In the genomic region with DNA sequence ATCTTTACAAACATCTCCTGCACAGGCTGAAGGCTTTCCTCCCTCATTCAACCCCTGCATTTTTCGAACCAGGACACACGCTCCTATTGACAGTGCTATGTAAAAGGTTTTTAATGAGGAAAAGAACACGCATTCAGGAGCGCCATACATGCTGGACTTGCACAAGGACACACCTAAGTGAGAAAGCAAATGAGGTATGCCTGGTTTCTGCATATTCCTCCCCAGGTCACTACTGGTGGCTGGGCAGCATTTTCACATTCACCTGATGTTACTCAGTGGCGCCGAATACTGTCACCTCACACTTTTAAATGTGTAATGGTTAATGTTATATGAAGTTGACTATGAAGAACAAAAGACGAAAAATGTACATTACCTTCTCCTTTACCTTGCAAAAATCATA, we compare ENCODE assay signal across 17 cellular contexts.
DNase-seq lines count a peak whose midpoint lies in the region; ATAC-seq, FAIRE-seq and TF ChIP-seq lines count a peak whose summit lies in the region.
"Had no signal": no experiment of that assay in that cellular context is flagged by ENCODE, and none has a peak within 500 bp of the region (broad histone marks: within the 10 kb centered on the region; RNA-seq: fewer than 3 reads in every experiment).

No MANE protein-coding gene starts in this region.

- no peaks in the 10 kb centered on the region for H3K4me1 Mint-ChIP-seq in effector memory CD8-positive, alpha-beta T cell (ENCODE audit: low read depth in 2 of 2)
- peaks cover 13% of the 10 kb centered on the region for H3K4me1 Mint-ChIP-seq in Calu3 (ENCODE audit: low read depth, unreplicated experiment)

- no peaks in the 10 kb centered on the region for H3K9me2 ChIP-seq in HCT116 (ENCODE audit: insufficient read depth)

- DNase-seq in HCT116 (ENCODE audit: low read depth, low spot score) (no peak), ascending aorta (ENCODE audit: low spot score in 2 of 2) (no peak), spleen (no peak), Calu3 (no peak), kidney (no peak)
- DNase-seq in effector memory CD8-positive, alpha-beta T cell, result no peak
- DNase-seq: activated effector memory CD4-positive, alpha-beta T cell treated with anti-CD3 and anti-CD28 coated beads, Interleukin-2, amount 50 U/mL, for 16 hours; DMS79 treated with DMSO at 0.1 percent for 48 hours; NCI-H345; ovary; stimulated activated CD4-positive, alpha-beta T cell treated with anti-CD3 and anti-CD28 coated beads, Interleukin-15, amount 100 ng/mL, for 24 hours had no signal

- intact Hi-C loops in HCT116 (cut with micrococcal nuclease) (no loop called here), ascending aorta (cut with DNase I) (loop anchor here (2.0 to 5.0 kb wide), 2 partner anchors 15 to 46 kb away; no protein-coding TSS in a partner anchor), spleen (cut with DNase I; ENCODE audit: low total_unique reads) (no loop called here), Calu3 (cut with micrococcal nuclease; ENCODE audit: unreplicated experiment) (no loop called here), kidney (cut with DNase I) (no loop called here)

- peaks cover 38 to 67% of the 10 kb centered on the region in 2 donors for H3K27me3 Mint-ChIP-seq in effector memory CD8-positive, alpha-beta T cell
- H3K27me3 Mint-ChIP-seq in Calu3 (ENCODE audit: unreplicated experiment), result peaks cover 39% of the 10 kb centered on the region
- H3K27me3 Mint-ChIP-seq: type B pancreatic cell had no signal

- WGBS in spleen, 5 donors, result 73 to 83% (median 82%) methylated on average over 7 of the region's 7 CpGs

- CTCF ChIA-PET in HCT116 (lab: Charles Lee), result no interaction called here
- CTCF ChIA-PET in Calu3 (lab: Charles Lee), result no interaction called here

- TF ChIP-seq POLR2A in HCT116 (IDR thresholded peaks at IDR 0.05; ENCODE audit: borderline replicate concordance, extremely low read depth, insufficient read depth, insufficient read length), result no peak
- no peak for TF ChIP-seq POLR2A in spleen (IDR thresholded peaks at IDR 0.05)

- no TSS peak for BruUV-seq in HCT116 (replicated peaks; lab: Mats Ljungman, UMichigan)
- no TSS peak for BruUV-seq in Calu3 (replicated peaks; lab: Mats Ljungman, UMichigan)

- no peaks in the 10 kb centered on the region for H3K36me3 Mint-ChIP-seq in effector memory CD8-positive, alpha-beta T cell (ENCODE audit: insufficient read depth)
- no peaks in the 10 kb centered on the region for H3K36me3 Mint-ChIP-seq in Calu3 (ENCODE audit: insufficient read depth, unreplicated experiment)

- RAD21 ChIA-PET in HCT116 (lab: Charles Lee; ENCODE audit: low non-redundant PET in 1 of 2, low total read pairs in 2 of 2, uncharacterized antibody in 2 of 2, unreplicated experiment in 2 of 2), result no interaction called here

- H3K27ac ChIP-seq in HCT116 (ENCODE audit: low read depth, low read length), result no peak overlapping the region
- H3K27ac ChIP-seq in ascending aorta, result peak overlapping the region; percentile 83 to 86
- peak overlapping the region; percentile 63 for H3K27ac ChIP-seq in layer of hippocampus (ENCODE audit: low read depth, low read length)
- H3K27ac ChIP-seq in spleen, result peak overlapping the region in 7 of 8 donors; percentile 23 to 80 (median 67)
- H3K27ac ChIP-seq in kidney (ENCODE audit: low read depth in 2 of 2, low read length in 2 of 2), result no peak overlapping the region
- H3K27ac ChIP-seq: ovary, RWPE1 had no signal

- H3K36me3 ChIP-seq in HCT116 (ENCODE audit: control insufficient read depth in 1 of 2, insufficient read depth in 2 of 2, low read length in 2 of 2) (no peaks in the 10 kb centered on the region), ascending aorta (no peaks in the 10 kb centered on the region), spleen (no peaks in the 10 kb centered on the region), kidney (ENCODE audit: control insufficient read depth in 1 of 2, insufficient read depth in 2 of 2, low read length in 2 of 2) (no peaks in the 10 kb centered on the region)
- H3K36me3 ChIP-seq: ovary had no signal

- H3K4me3 Mint-ChIP-seq in effector memory CD8-positive, alpha-beta T cell, result no peak overlapping the region
- H3K4me3 Mint-ChIP-seq in Calu3 (ENCODE audit: low read depth, unreplicated experiment), result no peak overlapping the region
- H3K4me3 Mint-ChIP-seq: T-helper 2 cell treated with Interferon-gamma antibody and Interleukin-4, amounts not matched to agents 5 μg/mL and 100 μg/mL, for 36 hours; type B pancreatic cell had no signal

- no peaks in the 10 kb centered on the region for H3K27me3 ChIP-seq in HCT116 (ENCODE audit: insufficient read depth, low read length)
- no peaks in the 10 kb centered on the region for H3K27me3 ChIP-seq in ascending aorta
- H3K27me3 ChIP-seq in layer of hippocampus (ENCODE audit: control insufficient read depth, insufficient read depth, low read length), result no peaks in the 10 kb centered on the region
- H3K27me3 ChIP-seq in spleen (replicated peaks in 1 of 7), result peaks cover 0 to 6% (median 0%) of the 10 kb centered on the region in 7 donors
- H3K27me3 ChIP-seq: heart left ventricle, ovary had no signal

- peak; percentile 30; the same call in 1 of the 2 replicates for ATAC-seq in HCT116
- no peak for ATAC-seq in effector memory CD8-positive, alpha-beta T cell (replicated peaks)
- ATAC-seq in HG03139 (IDR thresholded peaks at IDR 0.05; ENCODE audit: unreplicated experiment), result no peak

- no peaks in the 10 kb centered on the region for H4K20me1 ChIP-seq in HCT116 (ENCODE audit: insufficient read depth)

- H3K4me1 ChIP-seq in HCT116 (ENCODE audit: control insufficient read depth in 1 of 2, insufficient read depth in 2 of 2, low read length in 2 of 2) (peaks cover 17 to 23% of the 10 kb centered on the region in 2 experiments), ascending aorta (peaks cover 12 to 63% of the 10 kb centered on the region in 2 donors), spleen (peaks cover 6 to 45% (median 20%) of the 10 kb centered on the region in 6 donors), kidney (ENCODE audit: control insufficient read depth in 1 of 2, insufficient read depth in 1 of 2, low read depth in 1 of 2, low read length in 2 of 2) (no peaks in the 10 kb centered on the region)

- TF ChIP-seq RAD21 in HCT116 (IDR thresholded peaks at IDR 0.05; ENCODE audit: low read depth), result no peak

- FAIRE-seq in kidney (lab: Jason Lieb, UNC), result no peak

- no peak overlapping the region for H3K9ac ChIP-seq in HCT116 (ENCODE audit: low read length)
- H3K9ac ChIP-seq in kidney (ENCODE audit: low read length in 2 of 2), result no peak overlapping the region

- H3K4me2 ChIP-seq in HCT116 (ENCODE audit: low read length), result peak overlapping the region; percentile 63

- H3K9me3 Mint-ChIP-seq in effector memory CD8-positive, alpha-beta T cell, result no peaks in the 10 kb centered on the region
- H3K9me3 Mint-ChIP-seq in Calu3 (ENCODE audit: low read depth, unreplicated experiment), result no peaks in the 10 kb centered on the region
- H3K9me3 Mint-ChIP-seq: T-helper 2 cell treated with Interferon-gamma antibody and Interleukin-4, amounts not matched to agents 5 μg/mL and 100 μg/mL, for 36 hours; type B pancreatic cell had no signal

- TF ChIP-seq CTCF in HCT116 (IDR thresholded peaks at IDR 0.05 in 2 of 3, conservative IDR thresholded peaks at IDR 0.05 in 1 of 3; ENCODE audit: borderline replicate concordance in 1 of 3, insufficient read depth in 1 of 3, low read depth in 2 of 3, low read length in 2 of 3) (no peak), ascending aorta (IDR thresholded peaks at IDR 0.05) (no peak), spleen (IDR thresholded peaks at IDR 0.05 in 8 of 11, conservative IDR thresholded peaks at IDR 0.05 in 3 of 11) (no peak), Calu3 (IDR thresholded peaks at IDR 0.05; ENCODE audit: unreplicated experiment) (no peak), kidney (IDR thresholded peaks at IDR 0.05; ENCODE audit: borderline replicate concordance, extremely low read depth, insufficient read depth) (no peak)

- H3K79me2 ChIP-seq in HCT116 (ENCODE audit: insufficient read depth, low read length), result no peaks in the 10 kb centered on the region

- no peak overlapping the region for H3K4me3 ChIP-seq in HCT116 (replicated peaks in 1 of 2; ENCODE audit: low read depth in 1 of 2, low read length in 2 of 2)
- H3K4me3 ChIP-seq in ascending aorta, result peak overlapping the region; percentile 8 to 32
- H3K4me3 ChIP-seq in spleen, result no peak overlapping the region
- H3K4me3 ChIP-seq in kidney (ENCODE audit: low read length in 2 of 2), result no peak overlapping the region
- H3K4me3 ChIP-seq: heart left ventricle, ovary had no signal

- POLR2A ChIA-PET in HCT116 (lab: Charles Lee), result no interaction called here

- no peak overlapping the region for H2AFZ ChIP-seq in HCT116 (ENCODE audit: low read depth, low read length, poor library complexity, severe bottlenecking)

- no peak overlapping the region for H3K27ac Mint-ChIP-seq in effector memory CD8-positive, alpha-beta T cell
- H3K27ac Mint-ChIP-seq in Calu3 (ENCODE audit: unreplicated experiment), result no peak overlapping the region
- H3K27ac Mint-ChIP-seq: T-helper 2 cell treated with Interferon-gamma antibody and Interleukin-4, amounts not matched to agents 5 μg/mL and 100 μg/mL, for 36 hours; type B pancreatic cell had no signal

- no peaks in the 10 kb centered on the region for H3K9me3 ChIP-seq in HCT116 (ENCODE audit: control insufficient read depth in 1 of 2, insufficient read depth in 1 of 2, low read depth in 1 of 2, low read length in 2 of 2)
- H3K9me3 ChIP-seq in ascending aorta, result no peaks in the 10 kb centered on the region
- H3K9me3 ChIP-seq in spleen, result no peaks in the 10 kb centered on the region
- no peaks in the 10 kb centered on the region for H3K9me3 ChIP-seq in kidney (ENCODE audit: control insufficient read depth in 1 of 2, low read length in 2 of 2)
- H3K9me3 ChIP-seq: heart left ventricle, ovary had no signal

TF ChIP-seq in HCT116, 20 proteins besides CTCF, POLR2A, EP300 and RAD21 (continues in another document):
- TF ChIP-seq POLR2AphosphoS5 (IDR thresholded peaks at IDR 0.05; ENCODE audit: low read depth, low read length) (no peak), SIN3A (IDR thresholded peaks at IDR 0.05; ENCODE audit: low read depth) (no peak), EGR1 (IDR thresholded peaks at IDR 0.05; ENCODE audit: low read depth) (no peak)
- TF ChIP-seq, protein P1, sequence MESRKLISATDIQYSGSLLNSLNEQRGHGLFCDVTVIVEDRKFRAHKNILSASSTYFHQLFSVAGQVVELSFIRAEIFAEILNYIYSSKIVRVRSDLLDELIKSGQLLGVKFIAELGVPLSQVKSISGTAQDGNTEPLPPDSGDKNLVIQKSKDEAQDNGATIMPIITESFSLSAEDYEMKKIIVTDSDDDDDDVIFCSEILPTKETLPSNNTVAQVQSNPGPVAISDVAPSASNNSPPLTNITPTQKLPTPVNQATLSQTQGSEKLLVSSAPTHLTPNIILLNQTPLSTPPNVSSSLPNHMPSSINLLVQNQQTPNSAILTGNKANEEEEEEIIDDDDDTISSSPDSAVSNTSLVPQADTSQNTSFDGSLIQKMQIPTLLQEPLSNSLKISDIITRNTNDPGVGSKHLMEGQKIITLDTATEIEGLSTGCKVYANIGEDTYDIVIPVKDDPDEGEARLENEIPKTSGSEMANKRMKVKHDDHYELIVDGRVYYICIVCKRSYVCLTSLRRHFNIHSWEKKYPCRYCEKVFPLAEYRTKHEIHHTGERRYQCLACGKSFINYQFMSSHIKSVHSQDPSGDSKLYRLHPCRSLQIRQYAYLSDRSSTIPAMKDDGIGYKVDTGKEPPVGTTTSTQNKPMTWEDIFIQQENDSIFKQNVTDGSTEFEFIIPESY (IDR thresholded peaks at IDR 0.05; ENCODE audit: extremely low read depth, insufficient replicate concordance, low read length), result no peak

Comparison
In these comparisons a context has a peak if more than half of its experiments do, and no peak if none do; other contexts are left out.
1. H3K27ac ChIP-seq: peak in ascending aorta (2 of 2), layer of hippocampus (single experiment) and spleen (7 of 8); none in HCT116 (single experiment) and kidney (0 of 2).
2. H3K4me3 ChIP-seq: peak in ascending aorta (2 of 2); none in HCT116 (0 of 2), spleen (0 of 8) and kidney (0 of 2).